ENCODE assay signal across 12 cellular contexts in the genomic region with DNA sequence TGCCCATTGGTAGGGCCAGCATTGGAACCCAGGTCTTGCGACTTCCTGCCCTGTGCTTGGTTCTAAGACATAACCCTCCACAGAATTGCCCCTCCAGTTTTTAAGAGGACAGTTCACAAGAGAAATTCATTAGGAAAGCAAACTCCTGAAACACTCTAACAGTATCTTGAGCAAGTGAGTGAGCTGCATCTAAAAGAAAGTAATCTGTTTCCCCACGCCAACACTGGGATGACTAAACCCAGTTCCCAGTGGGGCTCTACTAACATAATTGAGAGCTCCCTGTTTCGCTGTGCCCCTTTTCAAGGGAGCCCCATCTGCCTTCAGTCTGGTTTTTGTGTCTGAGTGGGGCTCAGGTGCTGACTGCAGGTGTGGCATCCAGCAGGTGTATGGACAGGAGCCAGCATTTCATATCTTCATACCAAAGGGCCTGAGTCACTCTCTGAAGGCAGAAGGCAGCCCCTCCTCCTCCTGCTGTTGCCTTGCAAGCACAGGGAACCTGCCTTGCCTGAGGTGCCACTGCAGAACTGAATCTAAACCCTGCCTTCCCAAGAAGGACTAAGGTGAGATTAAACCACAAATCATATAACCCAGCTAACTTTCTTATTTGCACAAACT. TPM values are rescaled to one million over a fixed set of nuclear protein-coding genes. Genes with fewer than 3 reads are reported as not detected.
DNase-seq lines count a peak whose midpoint lies in the region; ATAC-seq, FAIRE-seq and TF ChIP-seq lines count a peak whose summit lies in the region.
"Had no signal": no experiment of that assay in that cellular context is flagged by ENCODE, and none has a peak within 500 bp of the region (broad histone marks: within the 10 kb centered on the region; RNA-seq: fewer than 3 reads in every experiment).

No MANE protein-coding gene starts in this region.

- no peak overlapping the region for H3K9ac ChIP-seq in kidney (ENCODE audit: low read length in 2 of 2)

- peak; percentile 39 for DNase-seq in NCI-H748 (lab: John Stamatoyannopoulos, UW; ENCODE audit: unreplicated experiment)
- no peak for DNase-seq in NCI-H748 treated with DMSO at 0.1 percent for 48 hours (lab: John Stamatoyannopoulos, UW)
- DNase-seq in RWPE2 (ENCODE audit: low spot score) = no peak
- DNase-seq in kidney = peak; percentile 76
- DNase-seq in upper lobe of right lung = peak; percentile 66
- DNase-seq in effector memory CD8-positive, alpha-beta T cell = no peak
- DNase-seq: activated gamma-delta T cell treated with Interleukin-2 at 50 U/mL for 16 hours, dermis blood vessel endothelial cell had no signal

- H3K4me3 Mint-ChIP-seq in effector memory CD8-positive, alpha-beta T cell = no peak overlapping the region

- TF ChIP-seq CTCF in RWPE2 (IDR thresholded peaks at IDR 0.05; ENCODE audit: poor library complexity, severe bottlenecking) (no peak), kidney (IDR thresholded peaks at IDR 0.05; ENCODE audit: borderline replicate concordance, extremely low read depth, insufficient read depth) (no peak), upper lobe of right lung (IDR thresholded peaks at IDR 0.05) (no peak)

- H3K27me3 ChIP-seq in RWPE2 (ENCODE audit: insufficient read depth, poor library complexity, severe bottlenecking) = no peaks in the 10 kb centered on the region
- no peaks in the 10 kb centered on the region for H3K27me3 ChIP-seq in upper lobe of right lung

- H3K4me1 Mint-ChIP-seq in effector memory CD8-positive, alpha-beta T cell (ENCODE audit: low read depth in 2 of 2) = peaks cover 0 to 2% of the 10 kb centered on the region in 2 donors

- no peaks in the 10 kb centered on the region for H3K9me3 ChIP-seq in RWPE2 (ENCODE audit: severe bottlenecking)
- no peaks in the 10 kb centered on the region for H3K9me3 ChIP-seq in kidney (ENCODE audit: control insufficient read depth in 1 of 2, low read length in 2 of 2)
- no peaks in the 10 kb centered on the region for H3K9me3 ChIP-seq in upper lobe of right lung

- H3K36me3 ChIP-seq in RWPE2 (ENCODE audit: low read depth) (no peaks in the 10 kb centered on the region), kidney (ENCODE audit: control insufficient read depth in 1 of 2, insufficient read depth in 2 of 2, low read length in 2 of 2) (no peaks in the 10 kb centered on the region), upper lobe of right lung (no peaks in the 10 kb centered on the region)

- ATAC-seq in RWPE2 (ENCODE audit: low read depth) (peak; percentile 79), upper lobe of right lung (peak; percentile 96), HG03342 (IDR thresholded peaks at IDR 0.05; ENCODE audit: unreplicated experiment) (no peak), HG03280 (IDR thresholded peaks at IDR 0.05; ENCODE audit: unreplicated experiment) (no peak)
- ATAC-seq in effector memory CD8-positive, alpha-beta T cell (replicated peaks) = no peak
- ATAC-seq: activated CD4-positive, CD25-positive, alpha-beta regulatory T cell treated with anti-CD3 and anti-CD28 coated beads, Interleukin-2, amount 50 U/mL, for 24 hours had no signal

- no peaks in the 10 kb centered on the region for H3K9me3 Mint-ChIP-seq in effector memory CD8-positive, alpha-beta T cell

- FAIRE-seq in kidney (lab: Jason Lieb, UNC) = no peak
- FAIRE-seq: A204.1 had no signal

- intact Hi-C loops in kidney (cut with DNase I) = no loop called here
- intact Hi-C loops in upper lobe of right lung (cut with DNase I) = no loop called here

- no peak overlapping the region for H3K27ac Mint-ChIP-seq in effector memory CD8-positive, alpha-beta T cell

- H3K4me1 ChIP-seq in RWPE2 (ENCODE audit: insufficient read depth, poor library complexity, severe bottlenecking) (no peaks in the 10 kb centered on the region), kidney (ENCODE audit: control insufficient read depth in 1 of 2, insufficient read depth in 1 of 2, low read depth in 1 of 2, low read length in 2 of 2) (peaks cover 0 to 3% of the 10 kb centered on the region in 2 donors), upper lobe of right lung (no peaks in the 10 kb centered on the region)

- H3K36me3 Mint-ChIP-seq in effector memory CD8-positive, alpha-beta T cell (ENCODE audit: insufficient read depth) = no peaks in the 10 kb centered on the region

- H3K4me3 ChIP-seq in RWPE2 (ENCODE audit: severe bottlenecking) (no peak overlapping the region), kidney (ENCODE audit: low read length in 2 of 2) (no peak overlapping the region), upper lobe of right lung (no peak overlapping the region)

- H3K27me3 Mint-ChIP-seq in effector memory CD8-positive, alpha-beta T cell = no peaks in the 10 kb centered on the region

- no peak overlapping the region for H3K27ac ChIP-seq in RWPE2 (ENCODE audit: poor library complexity, severe bottlenecking)
- H3K27ac ChIP-seq in kidney (ENCODE audit: low read depth in 2 of 2, low read length in 2 of 2) = no peak overlapping the region
- H3K27ac ChIP-seq in upper lobe of right lung = no peak overlapping the region

RNA-seq across cellular contexts. Expression of gene AMOT, which starts 8.0 kb away (rescaled TPM):
- 35.1 TPM for total RNA-seq in kidney
- polyA plus RNA-seq in kidney (ENCODE audit: insufficient read depth, low read depth, low replicate concordance) = 5.5 TPM
- 14.7 TPM for total RNA-seq in upper lobe of right lung

Comparison
In these comparisons a context has a peak if more than half of its experiments do, and no peak if none do; other contexts are left out.
1. DNase-seq: peak in NCI-H748 (single experiment), kidney (single experiment) and upper lobe of right lung (single experiment); none in NCI-H748 treated with DMSO at 0.1 percent for 48 hours (single experiment), RWPE2 (single experiment) and effector memory CD8-positive, alpha-beta T cell (0 of 3).
2. ATAC-seq: peak in RWPE2 (single experiment) and upper lobe of right lung (single experiment); none in HG03342 (single experiment), effector memory CD8-positive, alpha-beta T cell (single experiment) and HG03280 (single experiment).